1 cellular context compared by ENCODE assay signal in the genomic region with DNA sequence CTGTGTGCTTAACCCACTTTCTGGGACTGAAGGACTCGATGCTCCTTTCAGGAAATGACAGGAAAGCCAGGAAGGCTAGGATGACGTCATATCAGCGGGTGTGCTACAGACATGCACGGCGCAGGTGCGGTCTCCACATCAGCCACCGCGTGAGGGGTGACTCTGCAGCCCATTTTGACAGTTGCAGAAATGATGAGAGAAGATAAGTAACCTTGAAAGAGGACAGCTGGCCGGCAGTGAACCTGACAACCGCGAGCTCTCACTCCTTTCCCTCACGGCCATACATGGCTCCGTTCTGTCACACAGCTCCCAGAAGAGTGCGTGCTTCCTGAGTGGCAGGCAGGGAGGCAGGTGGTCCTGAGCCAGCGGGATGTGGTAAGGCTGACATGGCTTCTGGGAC.
TF ChIP-seq lines count a peak whose summit lies in the region.

No MANE protein-coding gene starts in this region.

TF ChIP-seq in SK-N-SH treated with all-trans-retinoic acid at 6 μM for 48 hours, 23 proteins besides CTCF, POLR2A, EP300 and RAD21 (continued from another document):
- TF ChIP-seq, protein P1, sequence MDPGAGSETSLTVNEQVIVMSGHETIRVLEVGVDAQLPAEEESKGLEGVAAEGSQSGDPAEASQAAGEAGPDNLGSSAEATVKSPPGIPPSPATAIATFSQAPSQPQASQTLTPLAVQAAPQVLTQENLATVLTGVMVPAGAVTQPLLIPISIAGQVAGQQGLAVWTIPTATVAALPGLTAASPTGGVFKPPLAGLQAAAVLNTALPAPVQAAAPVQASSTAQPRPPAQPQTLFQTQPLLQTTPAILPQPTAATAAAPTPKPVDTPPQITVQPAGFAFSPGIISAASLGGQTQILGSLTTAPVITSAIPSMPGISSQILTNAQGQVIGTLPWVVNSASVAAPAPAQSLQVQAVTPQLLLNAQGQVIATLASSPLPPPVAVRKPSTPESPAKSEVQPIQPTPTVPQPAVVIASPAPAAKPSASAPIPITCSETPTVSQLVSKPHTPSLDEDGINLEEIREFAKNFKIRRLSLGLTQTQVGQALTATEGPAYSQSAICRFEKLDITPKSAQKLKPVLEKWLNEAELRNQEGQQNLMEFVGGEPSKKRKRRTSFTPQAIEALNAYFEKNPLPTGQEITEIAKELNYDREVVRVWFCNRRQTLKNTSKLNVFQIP (CRISPR knock-in tag; IDR thresholded peaks at IDR 0.05; ENCODE audit: borderline replicate concordance, low read depth), result no peak
- TF ChIP-seq BACH2 (CRISPR knock-in tag; IDR thresholded peaks at IDR 0.05; ENCODE audit: borderline replicate concordance) (no peak), ARNTL (CRISPR knock-in tag; IDR thresholded peaks at IDR 0.05; ENCODE audit: borderline replicate concordance, low read depth) (no peak), CSDC2 (CRISPR knock-in tag; IDR thresholded peaks at IDR 0.05) (no peak), ZNF565 (CRISPR knock-in tag; conservative IDR thresholded peaks at IDR 0.05; ENCODE audit: low read depth) (no peak), ESRRG (CRISPR knock-in tag; IDR thresholded peaks at IDR 0.05) (no peak), TSHZ2 (CRISPR knock-in tag; IDR thresholded peaks at IDR 0.05) (no peak), ZC3H10 (CRISPR knock-in tag; IDR thresholded peaks at IDR 0.05) (no peak), RARB (CRISPR knock-in tag; IDR thresholded peaks at IDR 0.05) (no peak), ZNF8 (CRISPR knock-in tag; IDR thresholded peaks at IDR 0.05) (no peak), GLIS3 (CRISPR knock-in tag; IDR thresholded peaks at IDR 0.05) (no peak), TOX (CRISPR knock-in tag; IDR thresholded peaks at IDR 0.05; ENCODE audit: borderline replicate concordance) (no peak), ZNF70 (CRISPR knock-in tag; IDR thresholded peaks at IDR 0.05) (no peak), ISL1 (CRISPR knock-in tag; IDR thresholded peaks at IDR 0.05) (no peak)
- TF ChIP-seq, protein P2, sequence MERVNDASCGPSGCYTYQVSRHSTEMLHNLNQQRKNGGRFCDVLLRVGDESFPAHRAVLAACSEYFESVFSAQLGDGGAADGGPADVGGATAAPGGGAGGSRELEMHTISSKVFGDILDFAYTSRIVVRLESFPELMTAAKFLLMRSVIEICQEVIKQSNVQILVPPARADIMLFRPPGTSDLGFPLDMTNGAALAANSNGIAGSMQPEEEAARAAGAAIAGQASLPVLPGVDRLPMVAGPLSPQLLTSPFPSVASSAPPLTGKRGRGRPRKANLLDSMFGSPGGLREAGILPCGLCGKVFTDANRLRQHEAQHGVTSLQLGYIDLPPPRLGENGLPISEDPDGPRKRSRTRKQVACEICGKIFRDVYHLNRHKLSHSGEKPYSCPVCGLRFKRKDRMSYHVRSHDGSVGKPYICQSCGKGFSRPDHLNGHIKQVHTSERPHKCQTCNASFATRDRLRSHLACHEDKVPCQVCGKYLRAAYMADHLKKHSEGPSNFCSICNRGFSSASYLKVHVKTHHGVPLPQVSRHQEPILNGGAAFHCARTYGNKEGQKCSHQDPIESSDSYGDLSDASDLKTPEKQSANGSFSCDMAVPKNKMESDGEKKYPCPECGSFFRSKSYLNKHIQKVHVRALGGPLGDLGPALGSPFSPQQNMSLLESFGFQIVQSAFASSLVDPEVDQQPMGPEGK (CRISPR knock-in tag; IDR thresholded peaks at IDR 0.05; ENCODE audit: borderline replicate concordance), result no peak
